11 cellular contexts compared by ENCODE assay signal in genomic region chr22:37334859-37335818, GRCh38. TPM values are rescaled to one million over a fixed set of nuclear protein-coding genes. Genes with fewer than 3 reads are reported as not detected.
DNase-seq lines count a peak whose midpoint lies in the region; ATAC-seq and TF ChIP-seq lines count a peak whose summit lies in the region.
"Had no signal": no experiment of that assay in that cellular context is flagged by ENCODE, and none has a peak within 500 bp of the region (broad histone marks: within the 10 kb centered on the region; RNA-seq: fewer than 3 reads in every experiment).

No MANE protein-coding gene starts in this region.

- TF ChIP-seq CTCF in testis (IDR thresholded peaks at IDR 0.05), result no peak

- intact Hi-C loops in Right ventricle myocardium inferior (cut with DNase I) (no loop called here), right cardiac atrium (cut with DNase I) (no loop called here), testis (cut with DNase I; ENCODE audit: low total_unique reads) (no loop called here)

- H3K4me1 ChIP-seq in right cardiac atrium (ENCODE audit: control insufficient read depth, insufficient read depth, low read length) (no peaks in the 10 kb centered on the region), testis (no peaks in the 10 kb centered on the region)

- H3K9me3 ChIP-seq in right cardiac atrium (ENCODE audit: control insufficient read depth, low read length) (no peaks in the 10 kb centered on the region), testis (no peaks in the 10 kb centered on the region)

- DNase-seq in Right ventricle myocardium inferior (ENCODE audit: missing footprints), result peak; percentile 50
- no peak for DNase-seq in right cardiac atrium
- DNase-seq in NCI-H69 (lab: John Stamatoyannopoulos, UW), result peak; percentile 86
- no peak for DNase-seq in testis
- DNase-seq in H4 (ENCODE audit: low spot score), result no peak
- DNase-seq: activated CD8-positive, alpha-beta memory T cell treated with anti-CD3 and anti-CD28 coated beads, Interleukin-2, amount 10 ng/mL, durations not matched to agents 7 days and 5 days had no signal

- H3K27me3 ChIP-seq in right cardiac atrium (ENCODE audit: control insufficient read depth, insufficient read depth) (no peaks in the 10 kb centered on the region), testis (no peaks in the 10 kb centered on the region)

- no peaks in the 10 kb centered on the region for H3K36me3 ChIP-seq in testis (ENCODE audit: low read depth, missing control alignments)

- ATAC-seq in Right ventricle myocardium inferior, result no peak
- ATAC-seq in right cardiac atrium, result no peak
- ATAC-seq in HG03571 (IDR thresholded peaks at IDR 0.05; ENCODE audit: unreplicated experiment), result no peak
- ATAC-seq in HG03139 (IDR thresholded peaks at IDR 0.05; ENCODE audit: unreplicated experiment), result no peak
- ATAC-seq: activated CD8-positive, alpha-beta memory T cell treated with anti-CD3 and anti-CD28 coated beads, Interleukin-2, amount 10 ng/mL, durations not matched to agents 7 days and 5 days; sciatic nerve had no signal

- WGBS in right cardiac atrium, result 3% methylated on average over 50 of the region's 50 CpGs
- 5 to 10% methylated on average over 33 to 50 of the region's 50 CpGs for WGBS in testis, 2 donors

- no peak for TF ChIP-seq POLR2A in testis (IDR thresholded peaks at IDR 0.05)

- H3K27ac ChIP-seq in right cardiac atrium (ENCODE audit: low read length) (no peak overlapping the region), testis (no peak overlapping the region)

- H3K4me3 ChIP-seq in right cardiac atrium (ENCODE audit: low read length) (no peak overlapping the region), iPS-11a (ENCODE audit: low read depth, low read length) (peak overlapping the region; percentile 40), testis (peak overlapping the region; percentile 9 to 41)
- H3K4me3 ChIP-seq: lung had no signal

RNA-seq across cellular contexts. Expression of gene CYTH4, which starts 52.8 kb away (rescaled TPM):
- total RNA-seq in Right ventricle myocardium inferior (7.5 TPM), right cardiac atrium (1 to 10 TPM; 5.1 to 7.0 (median 5.9) TPM), testis (1 to 10 TPM; 2.7 to 7.2 TPM)
- polyA plus RNA-seq in right cardiac atrium (2.6 TPM), testis (ENCODE audit: insufficient read depth, low read depth, low replicate concordance) (6.8 TPM)
- total RNA-seq in H4 (2014; rRNA removed; shearing (Covaris generic)), result 0.08 TPM in 1 of 2 replicates, not detected in the other

Comparison
In these comparisons a context has a peak if more than half of its experiments do, and no peak if none do; other contexts are left out.
1. DNase-seq: peak in Right ventricle myocardium inferior (single experiment) and NCI-H69 (single experiment); none in right cardiac atrium (0 of 3), testis (single experiment) and H4 (single experiment).